Comparison of ENCODE assay signal across 1 cellular context in the genomic region with DNA sequence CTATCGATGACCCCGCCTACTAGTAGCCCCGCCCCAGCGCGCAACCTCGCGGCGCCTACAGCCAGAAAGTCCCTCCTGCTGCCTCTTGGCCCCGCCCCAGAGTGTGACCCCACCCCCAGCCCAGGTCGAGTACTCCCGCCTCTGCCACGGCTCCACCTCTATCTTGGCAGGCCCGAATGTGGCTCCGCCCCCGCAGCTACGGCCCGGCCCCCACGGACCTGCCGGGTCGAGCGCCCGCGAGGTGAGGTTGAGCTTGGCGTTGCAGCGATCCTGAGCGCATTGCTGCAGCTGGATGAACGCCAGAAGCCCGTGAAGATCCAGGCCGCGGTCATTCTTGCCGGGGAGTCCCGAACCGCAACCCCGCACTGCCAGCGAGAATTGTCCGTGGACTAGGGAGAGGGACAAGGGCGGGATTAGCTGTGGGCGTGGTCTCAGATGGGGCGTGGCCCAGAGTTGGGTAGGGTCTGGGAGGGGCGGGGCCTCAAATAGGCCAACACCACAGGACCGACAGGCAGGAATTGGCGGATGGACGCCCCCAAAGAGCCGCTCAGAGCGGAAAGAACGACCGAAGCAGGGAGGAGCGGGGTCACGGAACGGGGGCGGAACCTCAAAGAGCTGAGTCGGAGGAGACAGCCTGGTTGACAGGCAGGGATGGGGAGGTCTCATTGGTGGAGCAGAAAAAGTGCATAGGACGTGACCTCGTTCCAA.
TF ChIP-seq lines count a peak whose summit lies in the region.

No MANE protein-coding gene starts in this region.

TF ChIP-seq in HepG2, 621 proteins besides CTCF, POLR2A, EP300 and RAD21 (continued from another document):
- TF ChIP-seq, protein P1, sequence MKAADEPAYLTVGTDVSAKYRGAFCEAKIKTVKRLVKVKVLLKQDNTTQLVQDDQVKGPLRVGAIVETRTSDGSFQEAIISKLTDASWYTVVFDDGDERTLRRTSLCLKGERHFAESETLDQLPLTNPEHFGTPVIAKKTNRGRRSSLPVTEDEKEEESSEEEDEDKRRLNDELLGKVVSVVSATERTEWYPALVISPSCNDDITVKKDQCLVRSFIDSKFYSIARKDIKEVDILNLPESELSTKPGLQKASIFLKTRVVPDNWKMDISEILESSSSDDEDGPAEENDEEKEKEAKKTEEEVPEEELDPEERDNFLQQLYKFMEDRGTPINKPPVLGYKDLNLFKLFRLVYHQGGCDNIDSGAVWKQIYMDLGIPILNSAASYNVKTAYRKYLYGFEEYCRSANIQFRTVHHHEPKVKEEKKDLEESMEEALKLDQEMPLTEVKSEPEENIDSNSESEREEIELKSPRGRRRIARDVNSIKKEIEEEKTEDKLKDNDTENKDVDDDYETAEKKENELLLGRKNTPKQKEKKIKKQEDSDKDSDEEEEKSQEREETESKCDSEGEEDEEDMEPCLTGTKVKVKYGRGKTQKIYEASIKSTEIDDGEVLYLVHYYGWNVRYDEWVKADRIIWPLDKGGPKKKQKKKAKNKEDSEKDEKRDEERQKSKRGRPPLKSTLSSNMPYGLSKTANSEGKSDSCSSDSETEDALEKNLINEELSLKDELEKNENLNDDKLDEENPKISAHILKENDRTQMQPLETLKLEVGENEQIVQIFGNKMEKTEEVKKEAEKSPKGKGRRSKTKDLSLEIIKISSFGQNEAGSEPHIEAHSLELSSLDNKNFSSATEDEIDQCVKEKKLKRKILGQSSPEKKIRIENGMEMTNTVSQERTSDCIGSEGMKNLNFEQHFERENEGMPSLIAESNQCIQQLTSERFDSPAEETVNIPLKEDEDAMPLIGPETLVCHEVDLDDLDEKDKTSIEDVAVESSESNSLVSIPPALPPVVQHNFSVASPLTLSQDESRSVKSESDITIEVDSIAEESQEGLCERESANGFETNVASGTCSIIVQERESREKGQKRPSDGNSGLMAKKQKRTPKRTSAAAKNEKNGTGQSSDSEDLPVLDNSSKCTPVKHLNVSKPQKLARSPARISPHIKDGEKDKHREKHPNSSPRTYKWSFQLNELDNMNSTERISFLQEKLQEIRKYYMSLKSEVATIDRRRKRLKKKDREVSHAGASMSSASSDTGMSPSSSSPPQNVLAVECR (CRISPR knock-in tag; IDR thresholded peaks at IDR 0.05; ENCODE audit: borderline replicate concordance): peak; percentile 71
- TF ChIP-seq ZNF382 (CRISPR knock-in tag; IDR thresholded peaks at IDR 0.05; ENCODE audit: borderline replicate concordance) (no peak), ZNF143 (CRISPR knock-in tag; IDR thresholded peaks at IDR 0.05) (no peak), ZNF354B (CRISPR knock-in tag; IDR thresholded peaks at IDR 0.05) (no peak), ZNF619 (CRISPR knock-in tag; IDR thresholded peaks at IDR 0.05) (peak; percentile 82), ZNF230 (CRISPR knock-in tag; IDR thresholded peaks at IDR 0.05) (0 out of 2 replicates have a peak, but pooled peaks have one; percentile 19), POLR2G (IDR thresholded peaks at IDR 0.05; ENCODE audit: low read depth, low read length) (peak; percentile 45; the same call in 1 of the 2 replicates), ZNF713 (CRISPR knock-in tag; IDR thresholded peaks at IDR 0.05) (no peak), DPF2 (CRISPR knock-in tag; IDR thresholded peaks at IDR 0.05; ENCODE audit: borderline replicate concordance, low read depth) (peak; percentile 52; the same call in 1 of the 2 replicates), YY1 (IDR thresholded peaks at IDR 0.05; ENCODE audit: insufficient read depth, insufficient replicate concordance, low read depth, low read length) (peak; percentile 60), FOXO1 (CRISPR knock-in tag; IDR thresholded peaks at IDR 0.05) (no peak), EZH2 (conservative IDR thresholded peaks at IDR 0.05; ENCODE audit: low read depth, low read length) (no peak), HES4 (CRISPR knock-in tag; IDR thresholded peaks at IDR 0.05; ENCODE audit: borderline replicate concordance) (peak; percentile 18; the same call in 1 of the 2 replicates), GABPA (IDR thresholded peaks at IDR 0.05; ENCODE audit: low read depth, low read length) (no peak), GABPA (CRISPR knock-in tag; IDR thresholded peaks at IDR 0.05; ENCODE audit: low read depth) (no peak), ZNF546 (CRISPR knock-in tag; conservative IDR thresholded peaks at IDR 0.05) (peak; percentile 63; the same call in 1 of the 2 replicates), THAP7 (CRISPR knock-in tag; IDR thresholded peaks at IDR 0.05) (0 out of 2 replicates have a peak, but pooled peaks have one; percentile 80), DR1 (CRISPR knock-in tag; IDR thresholded peaks at IDR 0.05) (0 out of 2 replicates have a peak, but pooled peaks have one; percentile 31), TP53 (CRISPR knock-in tag; conservative IDR thresholded peaks at IDR 0.05) (no peak), NBN (conservative IDR thresholded peaks at IDR 0.05) (no peak), SP4 (CRISPR knock-in tag; IDR thresholded peaks at IDR 0.05) (peak; percentile 91), KAT7 (CRISPR knock-in tag; IDR thresholded peaks at IDR 0.05; ENCODE audit: borderline replicate concordance) (0 out of 2 replicates have a peak, but pooled peaks have one; percentile 47), FOXA1 (IDR thresholded peaks at IDR 0.05) (no peak), FOXA1 (CRISPR knock-in tag; IDR thresholded peaks at IDR 0.05) (no peak), SAP130 (CRISPR knock-in tag; IDR thresholded peaks at IDR 0.05; ENCODE audit: low read depth) (peak; percentile 51; the same call in 1 of the 2 replicates), ZNF772 (CRISPR knock-in tag; IDR thresholded peaks at IDR 0.05) (0 out of 2 replicates have a peak, but pooled peaks have one; percentile 9), MEF2D (CRISPR knock-in tag; IDR thresholded peaks at IDR 0.05) (0 out of 2 replicates have a peak, but pooled peaks have one; percentile 10), RFXAP (CRISPR knock-in tag; IDR thresholded peaks at IDR 0.05; ENCODE audit: borderline replicate concordance) (0 out of 2 replicates have a peak, but pooled peaks have one; percentile 2), ZNF225 (CRISPR knock-in tag; IDR thresholded peaks at IDR 0.05) (no peak), HNRNPLL (IDR thresholded peaks at IDR 0.05; ENCODE audit: low read depth, low read length, poor library complexity, severe bottlenecking) (peak; percentile 65), ASH2L (IDR thresholded peaks at IDR 0.05; ENCODE audit: insufficient read length, low read depth, low read length) (peak; percentile 84), ZNF598 (CRISPR knock-in tag; IDR thresholded peaks at IDR 0.05; ENCODE audit: borderline replicate concordance) (no peak), NONO (IDR thresholded peaks at IDR 0.05) (no peak), NONO (CRISPR knock-in tag; conservative IDR thresholded peaks at IDR 0.05) (peak; percentile 67), NAIF1 (CRISPR knock-in tag; IDR thresholded peaks at IDR 0.05; ENCODE audit: borderline replicate concordance) (no peak), E2F5 (CRISPR knock-in tag; conservative IDR thresholded peaks at IDR 0.05) (no peak), ZNF431 (CRISPR knock-in tag; IDR thresholded peaks at IDR 0.05; ENCODE audit: borderline replicate concordance, low read depth) (0 out of 2 replicates have a peak, but pooled peaks have one; percentile 19), MIER2 (CRISPR knock-in tag; IDR thresholded peaks at IDR 0.05) (no peak), HIVEP1 (CRISPR knock-in tag; IDR thresholded peaks at IDR 0.05) (no peak), PTBP1 (IDR thresholded peaks at IDR 0.05; ENCODE audit: low read depth, low read length, poor library complexity, severe bottlenecking) (peak; percentile 29), ZNF841 (CRISPR knock-in tag; IDR thresholded peaks at IDR 0.05; ENCODE audit: borderline replicate concordance) (no peak), ZFP36L1 (CRISPR knock-in tag; IDR thresholded peaks at IDR 0.05) (no peak), IKZF4 (CRISPR knock-in tag; IDR thresholded peaks at IDR 0.05; ENCODE audit: borderline replicate concordance, low read depth, not compliant biosample characterization) (no peak), MAFG (CRISPR knock-in tag; IDR thresholded peaks at IDR 0.05) (no peak), NRL (CRISPR knock-in tag; IDR thresholded peaks at IDR 0.05; ENCODE audit: borderline replicate concordance) (no peak; the same call in 1 of the 2 replicates), KDM5A (IDR thresholded peaks at IDR 0.05; ENCODE audit: borderline replicate concordance, low read length) (0 out of 2 replicates have a peak, but pooled peaks have one; percentile 19), ZNF883 (CRISPR knock-in tag; IDR thresholded peaks at IDR 0.05; ENCODE audit: not compliant biosample characterization) (peak; percentile 52), SRSF1 (optimal IDR thresholded peaks at IDR 0.05; ENCODE audit: low read depth, low read length) (peak; percentile 16), RORA (CRISPR knock-in tag; IDR thresholded peaks at IDR 0.05) (no peak), ZFY (CRISPR knock-in tag; IDR thresholded peaks at IDR 0.05) (peak; percentile 54), TGIF2 (CRISPR knock-in tag; IDR thresholded peaks at IDR 0.05) (0 out of 2 replicates have a peak, but pooled peaks have one; percentile 23), MYNN (CRISPR knock-in tag; IDR thresholded peaks at IDR 0.05; ENCODE audit: low read depth) (0 out of 2 replicates have a peak, but pooled peaks have one; percentile 40), PHF8 (CRISPR knock-in tag; IDR thresholded peaks at IDR 0.05) (peak; percentile 59), ZNF253 (CRISPR knock-in tag; IDR thresholded peaks at IDR 0.05; ENCODE audit: borderline replicate concordance) (0 out of 2 replicates have a peak, but pooled peaks have one; percentile 40)
- TF ChIP-seq, protein P2, sequence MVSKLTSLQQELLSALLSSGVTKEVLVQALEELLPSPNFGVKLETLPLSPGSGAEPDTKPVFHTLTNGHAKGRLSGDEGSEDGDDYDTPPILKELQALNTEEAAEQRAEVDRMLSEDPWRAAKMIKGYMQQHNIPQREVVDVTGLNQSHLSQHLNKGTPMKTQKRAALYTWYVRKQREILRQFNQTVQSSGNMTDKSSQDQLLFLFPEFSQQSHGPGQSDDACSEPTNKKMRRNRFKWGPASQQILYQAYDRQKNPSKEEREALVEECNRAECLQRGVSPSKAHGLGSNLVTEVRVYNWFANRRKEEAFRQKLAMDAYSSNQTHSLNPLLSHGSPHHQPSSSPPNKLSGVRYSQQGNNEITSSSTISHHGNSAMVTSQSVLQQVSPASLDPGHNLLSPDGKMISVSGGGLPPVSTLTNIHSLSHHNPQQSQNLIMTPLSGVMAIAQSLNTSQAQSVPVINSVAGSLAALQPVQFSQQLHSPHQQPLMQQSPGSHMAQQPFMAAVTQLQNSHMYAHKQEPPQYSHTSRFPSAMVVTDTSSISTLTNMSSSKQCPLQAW (CRISPR knock-in tag; IDR thresholded peaks at IDR 0.05): peak; percentile 58; the same call in 1 of the 2 replicates
- TF ChIP-seq, protein P3, sequence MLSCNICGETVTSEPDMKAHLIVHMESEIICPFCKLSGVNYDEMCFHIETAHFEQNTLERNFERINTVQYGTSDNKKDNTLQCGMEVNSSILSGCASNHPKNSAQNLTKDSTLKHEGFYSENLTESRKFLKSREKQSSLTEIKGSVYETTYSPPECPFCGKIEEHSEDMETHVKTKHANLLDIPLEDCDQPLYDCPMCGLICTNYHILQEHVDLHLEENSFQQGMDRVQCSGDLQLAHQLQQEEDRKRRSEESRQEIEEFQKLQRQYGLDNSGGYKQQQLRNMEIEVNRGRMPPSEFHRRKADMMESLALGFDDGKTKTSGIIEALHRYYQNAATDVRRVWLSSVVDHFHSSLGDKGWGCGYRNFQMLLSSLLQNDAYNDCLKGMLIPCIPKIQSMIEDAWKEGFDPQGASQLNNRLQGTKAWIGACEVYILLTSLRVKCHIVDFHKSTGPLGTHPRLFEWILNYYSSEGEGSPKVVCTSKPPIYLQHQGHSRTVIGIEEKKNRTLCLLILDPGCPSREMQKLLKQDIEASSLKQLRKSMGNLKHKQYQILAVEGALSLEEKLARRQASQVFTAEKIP (CRISPR knock-in tag; IDR thresholded peaks at IDR 0.05; ENCODE audit: borderline replicate concordance): no peak
- TF ChIP-seq, protein P4, sequence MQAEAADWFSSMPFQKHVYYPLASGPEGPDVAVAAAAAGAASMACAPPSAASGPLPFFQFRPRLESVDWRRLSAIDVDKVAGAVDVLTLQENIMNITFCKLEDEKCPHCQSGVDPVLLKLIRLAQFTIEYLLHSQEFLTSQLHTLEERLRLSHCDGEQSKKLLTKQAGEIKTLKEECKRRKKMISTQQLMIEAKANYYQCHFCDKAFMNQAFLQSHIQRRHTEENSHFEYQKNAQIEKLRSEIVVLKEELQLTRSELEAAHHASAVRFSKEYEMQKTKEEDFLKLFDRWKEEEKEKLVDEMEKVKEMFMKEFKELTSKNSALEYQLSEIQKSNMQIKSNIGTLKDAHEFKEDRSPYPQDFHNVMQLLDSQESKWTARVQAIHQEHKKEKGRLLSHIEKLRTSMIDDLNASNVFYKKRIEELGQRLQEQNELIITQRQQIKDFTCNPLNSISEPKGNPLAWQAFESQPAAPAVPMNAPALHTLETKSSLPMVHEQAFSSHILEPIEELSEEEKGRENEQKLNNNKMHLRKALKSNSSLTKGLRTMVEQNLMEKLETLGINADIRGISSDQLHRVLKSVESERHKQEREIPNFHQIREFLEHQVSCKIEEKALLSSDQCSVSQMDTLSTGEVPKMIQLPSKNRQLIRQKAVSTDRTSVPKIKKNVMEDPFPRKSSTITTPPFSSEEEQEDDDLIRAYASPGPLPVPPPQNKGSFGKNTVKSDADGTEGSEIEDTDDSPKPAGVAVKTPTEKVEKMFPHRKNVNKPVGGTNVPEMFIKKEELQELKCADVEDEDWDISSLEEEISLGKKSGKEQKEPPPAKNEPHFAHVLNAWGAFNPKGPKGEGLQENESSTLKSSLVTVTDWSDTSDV (CRISPR knock-in tag; IDR thresholded peaks at IDR 0.05): no peak
- TF ChIP-seq, protein P5, sequence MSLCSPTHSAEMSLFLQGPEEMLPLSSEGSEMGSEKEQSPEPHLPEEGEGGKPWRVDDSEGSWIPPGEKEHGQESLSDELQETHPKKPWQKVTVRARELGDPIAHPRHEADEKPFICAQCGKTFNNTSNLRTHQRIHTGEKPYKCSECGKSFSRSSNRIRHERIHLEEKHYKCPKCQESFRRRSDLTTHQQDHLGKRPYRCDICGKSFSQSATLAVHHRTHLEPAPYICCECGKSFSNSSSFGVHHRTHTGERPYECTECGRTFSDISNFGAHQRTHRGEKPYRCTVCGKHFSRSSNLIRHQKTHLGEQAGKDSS (CRISPR knock-in tag; IDR thresholded peaks at IDR 0.05; ENCODE audit: borderline replicate concordance, low read depth): 0 out of 2 replicates have a peak, but pooled peaks have one; percentile 43
